In the genomic region with DNA sequence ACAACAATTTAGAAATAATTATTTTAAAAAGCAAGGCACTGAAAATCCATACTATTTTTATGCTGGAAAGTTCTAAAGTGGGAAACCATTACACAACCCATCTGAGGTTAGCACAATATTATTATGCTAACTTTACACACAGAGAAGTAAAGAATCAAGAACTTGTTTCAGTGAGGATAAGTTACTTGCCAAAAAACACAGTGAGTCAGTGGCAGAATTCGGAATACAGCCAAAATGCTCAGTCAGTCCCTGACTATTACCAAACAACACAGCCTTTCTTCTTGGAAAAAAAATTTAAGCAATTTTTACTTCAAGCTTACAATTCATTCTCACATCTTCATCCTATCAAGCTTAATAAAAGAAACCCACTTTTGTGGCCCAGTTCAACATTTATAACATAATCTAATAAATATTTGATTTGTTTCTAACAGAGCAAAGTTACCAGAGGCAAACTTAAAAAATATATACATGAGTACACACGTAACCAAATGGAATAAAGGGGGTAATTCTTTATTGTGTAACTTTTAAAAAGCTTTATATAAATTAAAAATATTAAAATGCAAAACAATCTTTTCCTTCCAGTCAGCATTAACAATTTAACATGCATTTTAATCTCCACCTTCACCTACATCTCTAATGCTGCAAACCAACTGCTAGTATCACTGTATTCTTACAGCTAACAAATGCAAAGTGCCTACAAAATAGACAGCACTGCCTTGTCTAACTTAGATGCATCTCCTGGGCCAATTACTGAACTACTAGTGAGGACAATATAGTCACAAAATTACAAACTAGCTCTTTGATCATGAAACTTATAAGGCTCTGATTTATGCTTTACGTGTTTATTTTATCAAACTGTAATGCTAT, we compare ENCODE assay signal across 9 cellular contexts. TPM values are rescaled to one million over a fixed set of nuclear protein-coding genes. Genes with fewer than 3 reads are reported as not detected.
DNase-seq lines count a peak whose midpoint lies in the region; ATAC-seq and TF ChIP-seq lines count a peak whose summit lies in the region.
"Had no signal": no experiment of that assay in that cellular context is flagged by ENCODE, and none has a peak within 500 bp of the region (broad histone marks: within the 10 kb centered on the region; RNA-seq: fewer than 3 reads in every experiment).

No MANE protein-coding gene starts in this region.

- no peaks in the 10 kb centered on the region for H3K9me3 ChIP-seq in stomach
- H3K9me3 ChIP-seq in MM.1S (replicated peaks; ENCODE audit: insufficient read depth, low read length): no peaks in the 10 kb centered on the region

- H3K36me3 Mint-ChIP-seq in T-cell: peaks cover 4% of the 10 kb centered on the region
- H3K36me3 Mint-ChIP-seq in stimulated activated effector memory CD8-positive, alpha-beta T cell treated with anti-CD3 and anti-CD28 coated beads, Interleukin-12 subunit alpha, Interleukin-12 subunit beta, amount 100 ng/mL, for 72 hours: no peaks in the 10 kb centered on the region
- H3K36me3 Mint-ChIP-seq: activated naive CD8-positive, alpha-beta T cell treated with anti-CD3 and anti-CD28 coated beads for 36 hours had no signal

- H3K27me3 Mint-ChIP-seq in T-cell: no peaks in the 10 kb centered on the region
- H3K27me3 Mint-ChIP-seq: activated naive CD8-positive, alpha-beta T cell treated with anti-CD3 and anti-CD28 coated beads for 36 hours had no signal

- no peaks in the 10 kb centered on the region for H4K20me1 ChIP-seq in MM.1S (ENCODE audit: insufficient read depth, low read length)

- no peaks in the 10 kb centered on the region; the same call in 1 of the 2 replicates for H3F3A ChIP-seq in MM.1S (ENCODE audit: insufficient read depth, low read length)

- POLR2A ChIA-PET in T-cell (lab: Charles Lee): interaction anchor here in 1 of 2 donors (0.6 kb wide), 1 partner anchor 1521 kb away, joined by 3 read pairs; no protein-coding TSS in a partner anchor

- DNase-seq in HFF-Myc (ENCODE audit: extremely low read depth, low read depth) (peak; percentile 70), amniotic epithelial cell (ENCODE audit: low read depth) (peak; percentile 92), glomerular visceral epithelial cell (ENCODE audit: extremely low spot score) (peak; percentile 60), stomach (peak; percentile 34), T-cell (no peak), MM.1S (no peak)
- no peak for DNase-seq in activated CD4-positive, alpha-beta T cell treated with anti-CD3 and anti-CD28 coated beads, Interleukin-2, amount 50 U/mL, for 1 hour
- DNase-seq in stimulated activated effector memory CD8-positive, alpha-beta T cell treated with anti-CD3 and anti-CD28 coated beads, Interleukin-12 subunit alpha, Interleukin-12 subunit beta, amount 100 ng/mL, for 72 hours (ENCODE audit: low spot score in 2 of 2): no peak
- DNase-seq: activated naive CD8-positive, alpha-beta T cell treated with anti-CD3 and anti-CD28 coated beads for 36 hours had no signal

- 50 to 61% (median 53%) methylated on average over 3 of the region's 3 CpGs for WGBS in stomach, 5 donors

- CTCF ChIA-PET in T-cell (lab: Charles Lee): interaction anchor here in 1 of 2 donors (0.6 kb wide), 1 partner anchor 1488 kb away, joined by 3 read pairs; no protein-coding TSS in a partner anchor

- H3K4me3 Mint-ChIP-seq in T-cell: no peak overlapping the region
- H3K4me3 Mint-ChIP-seq in stimulated activated effector memory CD8-positive, alpha-beta T cell treated with anti-CD3 and anti-CD28 coated beads, Interleukin-12 subunit alpha, Interleukin-12 subunit beta, amount 100 ng/mL, for 72 hours: no peak overlapping the region
- H3K4me3 Mint-ChIP-seq: activated naive CD8-positive, alpha-beta T cell treated with anti-CD3 and anti-CD28 coated beads for 36 hours had no signal

- H2AFZ ChIP-seq in MM.1S (ENCODE audit: low read length): no peak overlapping the region

- ATAC-seq in T-cell (replicated peaks in 1 of 4): no peak
- no peak for ATAC-seq in stimulated activated effector memory CD8-positive, alpha-beta T cell treated with anti-CD3 and anti-CD28 coated beads, Interleukin-12 subunit alpha, Interleukin-12 subunit beta, amount 100 ng/mL, for 72 hours

- H3K9ac ChIP-seq in MM.1S (ENCODE audit: low read length): no peak overlapping the region

- H3K27me3 ChIP-seq in stomach (no peaks in the 10 kb centered on the region), MM.1S (replicated peaks; ENCODE audit: insufficient read depth, low read length) (no peaks in the 10 kb centered on the region)

- peak overlapping the region in 3 of 5 donors; percentile 27 to 39 (median 32) for H3K27ac ChIP-seq in stomach
- no peak overlapping the region for H3K27ac ChIP-seq in MM.1S (ENCODE audit: low read length)

- H3K4me1 ChIP-seq in stomach (peaks cover 0 to 29% (median 14%) of the 10 kb centered on the region in 4 donors), MM.1S (ENCODE audit: low read length) (no peaks in the 10 kb centered on the region)

- H3K4me1 Mint-ChIP-seq in T-cell: no peaks in the 10 kb centered on the region
- no peaks in the 10 kb centered on the region for H3K4me1 Mint-ChIP-seq in stimulated activated effector memory CD8-positive, alpha-beta T cell treated with anti-CD3 and anti-CD28 coated beads, Interleukin-12 subunit alpha, Interleukin-12 subunit beta, amount 100 ng/mL, for 72 hours
- H3K4me1 Mint-ChIP-seq: activated naive CD8-positive, alpha-beta T cell treated with anti-CD3 and anti-CD28 coated beads for 36 hours had no signal

- H3K4me3 ChIP-seq in HFF-Myc (replicated peaks; ENCODE audit: low read depth, low read length) (no peak overlapping the region), stomach (no peak overlapping the region), MM.1S (ENCODE audit: low read length) (no peak overlapping the region)

- TF ChIP-seq CTCF in HFF-Myc (IDR thresholded peaks at IDR 0.05; ENCODE audit: low read depth, low read length, missing control alignments) (no peak), stomach (IDR thresholded peaks at IDR 0.05) (no peak), MM.1S (IDR thresholded peaks at IDR 0.05; ENCODE audit: low read length) (no peak)

- H3K4me2 ChIP-seq in MM.1S (ENCODE audit: low read depth, low read length): no peak overlapping the region

- no peak for TF ChIP-seq EP300 in stomach (IDR thresholded peaks at IDR 0.05)

- no peak for TF ChIP-seq POLR2A in stomach (IDR thresholded peaks at IDR 0.05)

- H3K27ac Mint-ChIP-seq in T-cell: no peak overlapping the region
- H3K27ac Mint-ChIP-seq in stimulated activated effector memory CD8-positive, alpha-beta T cell treated with anti-CD3 and anti-CD28 coated beads, Interleukin-12 subunit alpha, Interleukin-12 subunit beta, amount 100 ng/mL, for 72 hours: no peak overlapping the region
- H3K27ac Mint-ChIP-seq: activated naive CD8-positive, alpha-beta T cell treated with anti-CD3 and anti-CD28 coated beads for 36 hours had no signal

- no peaks in the 10 kb centered on the region for H3K36me3 ChIP-seq in stomach
- no peaks in the 10 kb centered on the region for H3K36me3 ChIP-seq in MM.1S (replicated peaks; ENCODE audit: insufficient read depth, low read length)

- H3K9me3 Mint-ChIP-seq in T-cell: no peaks in the 10 kb centered on the region
- no peaks in the 10 kb centered on the region for H3K9me3 Mint-ChIP-seq in stimulated activated effector memory CD8-positive, alpha-beta T cell treated with anti-CD3 and anti-CD28 coated beads, Interleukin-12 subunit alpha, Interleukin-12 subunit beta, amount 100 ng/mL, for 72 hours
- H3K9me3 Mint-ChIP-seq: activated naive CD8-positive, alpha-beta T cell treated with anti-CD3 and anti-CD28 coated beads for 36 hours had no signal

- intact Hi-C loops in stomach (cut with DNase I; ENCODE audit: low total_unique reads): no loop called here

- H3K9me2 ChIP-seq in MM.1S (replicated peaks; ENCODE audit: insufficient read depth, low read length): no peaks in the 10 kb centered on the region

- H3K79me2 ChIP-seq in MM.1S (ENCODE audit: low read length): no peaks in the 10 kb centered on the region

RNA-seq across cellular contexts. Expression of a gene that starts 55.2 kb away (rescaled TPM):
- total RNA-seq in stomach (10 to 100 TPM; 14.5 to 95.1 (median 63.3) TPM), T-cell (10 to 100 TPM; 13.2 to 15.7 (median 14.3) TPM)
- 1 to 10 TPM; 6.2 to 9.0 (median 6.2) TPM for polyA plus RNA-seq in stomach

Comparison
In these comparisons a context has a peak if more than half of its experiments do, and no peak if none do; other contexts are left out.
1. DNase-seq: peak in HFF-Myc (single experiment), amniotic epithelial cell (single experiment), glomerular visceral epithelial cell (single experiment) and stomach (single experiment); none in T-cell (0 of 34), activated CD4-positive, alpha-beta T cell treated with anti-CD3 and anti-CD28 coated beads, Interleukin-2, amount 50 U/mL, for 1 hour (single experiment), stimulated activated effector memory CD8-positive, alpha-beta T cell treated with anti-CD3 and anti-CD28 coated beads, Interleukin-12 subunit alpha, Interleukin-12 subunit beta, amount 100 ng/mL, for 72 hours (0 of 2) and MM.1S (single experiment).